ENCODE assay signal across 25 cellular contexts in genomic region chr10:49558194-49558593, GRCh38. TPM values are rescaled to one million over a fixed set of nuclear protein-coding genes. Genes with fewer than 3 reads are reported as not detected.
DNase-seq lines count a peak whose midpoint lies in the region; ATAC-seq and TF ChIP-seq lines count a peak whose summit lies in the region.
"Had no signal": no experiment of that assay in that cellular context is flagged by ENCODE, and none has a peak within 500 bp of the region (broad histone marks: within the 10 kb centered on the region; RNA-seq: fewer than 3 reads in every experiment).

No MANE protein-coding gene starts in this region.

- H3K27ac Mint-ChIP-seq in chondrocyte (ENCODE audit: unreplicated experiment), result no peak overlapping the region
- H3K27ac Mint-ChIP-seq in CD4-positive, alpha-beta T cell, result no peak overlapping the region
- H3K27ac Mint-ChIP-seq in progenitor cell of endocrine pancreas, result no peak overlapping the region
- H3K27ac Mint-ChIP-seq: CD8-positive, alpha-beta T cell; GM23338 had no signal

- H2AFZ ChIP-seq in GM23248, result no peak overlapping the region
- H2AFZ ChIP-seq in PC-3 (ENCODE audit: low read length), result no peak overlapping the region
- H2AFZ ChIP-seq: GM23338 had no signal

- H3K9ac ChIP-seq in GM23248 (no peak overlapping the region), PC-3 (ENCODE audit: low read length) (no peak overlapping the region)
- H3K9ac ChIP-seq: BLaER1 had no signal

- H3K36me3 ChIP-seq in GM23248 (ENCODE audit: low read depth) (no peaks in the 10 kb centered on the region), PC-3 (ENCODE audit: low read depth, low read length) (no peaks in the 10 kb centered on the region)
- H3K36me3 ChIP-seq: BLaER1 had no signal

- no peaks in the 10 kb centered on the region for H4K20me1 ChIP-seq in GM23248 (ENCODE audit: insufficient read depth)
- H4K20me1 ChIP-seq in PC-3 (ENCODE audit: low read length), result no peaks in the 10 kb centered on the region
- H4K20me1 ChIP-seq: BLaER1 had no signal

- H3K27me3 ChIP-seq in GM23248 (replicated peaks; ENCODE audit: insufficient read depth) (no peaks in the 10 kb centered on the region), PC-3 (ENCODE audit: low read length) (no peaks in the 10 kb centered on the region), foreskin keratinocyte (no peaks in the 10 kb centered on the region)
- peaks cover 14% of the 10 kb centered on the region for H3K27me3 ChIP-seq in CD4-positive, alpha-beta T cell (ENCODE audit: control insufficient read depth, insufficient read depth, low read length)
- H3K27me3 ChIP-seq: BLaER1 had no signal

- CTCF ChIA-PET in PC-3 (lab: Charles Lee), result no interaction called here
- CTCF ChIA-PET in CD4-positive, alpha-beta T cell (lab: Charles Lee), result no interaction called here

- H3K9me3 ChIP-seq in GM23248 (ENCODE audit: low read depth) (no peaks in the 10 kb centered on the region), PC-3 (ENCODE audit: low read length) (0 out of 2 replicates have a peak, but pooled peaks cover 4% of the 10 kb centered on the region)
- peaks cover 12% of the 10 kb centered on the region for H3K9me3 ChIP-seq in CD4-positive, alpha-beta T cell (ENCODE audit: control insufficient read depth, low read length)
- H3K9me3 ChIP-seq: BLaER1 had no signal

- 72 to 78% methylated on average over 5 of the region's 5 CpGs for WGBS in GM23248 (ENCODE audit: low coverage in 1 of 2, low lambda C conversion rate in 2 of 2, missing lambda C conversion rate in 2 of 2), 2 experiments

- no TSS peak for BruUV-seq in PC-3 (replicated peaks; lab: Mats Ljungman, UMichigan)

- POLR2A ChIA-PET in PC-3 (lab: Charles Lee; ENCODE audit: unreplicated experiment), result no interaction called here
- POLR2A ChIA-PET in CD4-positive, alpha-beta T cell (lab: Charles Lee), result no interaction called here

- H3K79me2 ChIP-seq in GM23248 (ENCODE audit: insufficient read depth) (no peaks in the 10 kb centered on the region), PC-3 (ENCODE audit: low read length) (no peaks in the 10 kb centered on the region)

- TF ChIP-seq CTCF in PC-3 (conservative IDR thresholded peaks at IDR 0.05; ENCODE audit: low read depth, low read length) (no peak), chondrocyte (IDR thresholded peaks at IDR 0.05) (peak; percentile 56), foreskin keratinocyte (conservative IDR thresholded peaks at IDR 0.05) (peak; percentile 15), progenitor cell of endocrine pancreas (IDR thresholded peaks at IDR 0.05; ENCODE audit: unreplicated experiment) (no peak)
- TF ChIP-seq CTCF in CD4-positive, alpha-beta T cell (IDR thresholded peaks at IDR 0.05), result no peak

- ATAC-seq in PC-3 (peak; percentile 48), foreskin keratinocyte (no peak), GM21390 (IDR thresholded peaks at IDR 0.05; ENCODE audit: unreplicated experiment) (no peak), GM18907 (IDR thresholded peaks at IDR 0.05; ENCODE audit: unreplicated experiment) (no peak)
- ATAC-seq in CD4-positive, alpha-beta T cell (ENCODE audit: poor library complexity), result no peak
- ATAC-seq: CD8-positive, alpha-beta T cell; GM12878; GM23338 had no signal

- H3K4me3 Mint-ChIP-seq in chondrocyte (ENCODE audit: unreplicated experiment), result no peak overlapping the region
- H3K4me3 Mint-ChIP-seq in CD4-positive, alpha-beta T cell, result no peak overlapping the region
- no peak overlapping the region for H3K4me3 Mint-ChIP-seq in progenitor cell of endocrine pancreas (ENCODE audit: low read depth)
- H3K4me3 Mint-ChIP-seq: CD14-positive monocyte; CD8-positive, alpha-beta T cell; GM23338 had no signal

- intact Hi-C loops in PC-3 (cut with micrococcal nuclease), result no loop called here
- intact Hi-C loops in CD4-positive, alpha-beta T cell (cut with DNase I, micrococcal nuclease), result no loop called here

- H3K4me2 ChIP-seq in GM23248 (ENCODE audit: unreplicated experiment) (no peak overlapping the region), PC-3 (ENCODE audit: low read length) (no peak overlapping the region)
- H3K4me2 ChIP-seq: BLaER1, GM23338 had no signal

- no peaks in the 10 kb centered on the region for H3K27me3 Mint-ChIP-seq in chondrocyte (ENCODE audit: low read depth)
- peaks cover 50% of the 10 kb centered on the region for H3K27me3 Mint-ChIP-seq in CD4-positive, alpha-beta T cell
- peaks cover 14% of the 10 kb centered on the region for H3K27me3 Mint-ChIP-seq in progenitor cell of endocrine pancreas

- H3K27ac ChIP-seq in GM23248 (no peak overlapping the region), PC-3 (ENCODE audit: low read length) (no peak overlapping the region), foreskin keratinocyte (no peak overlapping the region)
- H3K27ac ChIP-seq in CD4-positive, alpha-beta T cell (ENCODE audit: low read depth, low read length), result no peak overlapping the region
- H3K27ac ChIP-seq: BLaER1, HL-60 had no signal

- in situ Hi-C loops in GM23248 (cut with MboI), result no loop called here

- H3K4me1 ChIP-seq in GM23248 (ENCODE audit: insufficient read depth), result peaks cover 67% of the 10 kb centered on the region
- H3K4me1 ChIP-seq in PC-3 (ENCODE audit: insufficient read depth, low read length), result peaks cover 10% of the 10 kb centered on the region
- peaks cover 14% of the 10 kb centered on the region for H3K4me1 ChIP-seq in foreskin keratinocyte
- H3K4me1 ChIP-seq: BLaER1 had no signal

- H3K4me1 Mint-ChIP-seq in chondrocyte (ENCODE audit: low read depth), result peaks cover 60% of the 10 kb centered on the region
- H3K4me1 Mint-ChIP-seq in CD4-positive, alpha-beta T cell (ENCODE audit: low read depth), result no peaks in the 10 kb centered on the region
- no peaks in the 10 kb centered on the region for H3K4me1 Mint-ChIP-seq in progenitor cell of endocrine pancreas (ENCODE audit: low read depth)
- H3K4me1 Mint-ChIP-seq: CD14-positive monocyte had no signal

- H3K4me3 ChIP-seq in GM23248 (no peak overlapping the region), PC-3 (ENCODE audit: low read length) (no peak overlapping the region)
- H3K4me3 ChIP-seq: BLaER1, GM12878, GM23338 had no signal

- H3K9me3 Mint-ChIP-seq in chondrocyte (ENCODE audit: low read depth) (peaks cover 13% of the 10 kb centered on the region), progenitor cell of endocrine pancreas (ENCODE audit: low read depth) (peaks cover 8% of the 10 kb centered on the region)
- H3K9me3 Mint-ChIP-seq in CD4-positive, alpha-beta T cell, result peaks cover 6% of the 10 kb centered on the region

- H3K36me3 Mint-ChIP-seq in chondrocyte (ENCODE audit: low read depth) (peaks cover 4% of the 10 kb centered on the region), progenitor cell of endocrine pancreas (ENCODE audit: insufficient read depth) (no peaks in the 10 kb centered on the region)
- no peaks in the 10 kb centered on the region for H3K36me3 Mint-ChIP-seq in CD4-positive, alpha-beta T cell (ENCODE audit: low read depth)
- H3K36me3 Mint-ChIP-seq: CD14-positive monocyte; CD8-positive, alpha-beta T cell had no signal

- peaks cover 60% of the 10 kb centered on the region for H3F3A ChIP-seq in GM23248 (ENCODE audit: insufficient read depth)
- peaks cover 4% of the 10 kb centered on the region for H3F3A ChIP-seq in PC-3 (ENCODE audit: low read length, unreplicated experiment)

- no peaks in the 10 kb centered on the region for H3K9me2 ChIP-seq in GM23248 (ENCODE audit: insufficient read depth)
- no peaks in the 10 kb centered on the region for H3K9me2 ChIP-seq in PC-3 (replicated peaks; ENCODE audit: low read length)

- DNase-seq in GM23248, result peak; percentile 35
- no peak for DNase-seq in PC-3
- DNase-seq in chondrocyte (ENCODE audit: low spot score), result no peak
- no peak for DNase-seq in foreskin keratinocyte
- no peak for DNase-seq in CD4-positive, alpha-beta T cell
- DNase-seq in progenitor cell of endocrine pancreas (ENCODE audit: low spot score, unreplicated experiment), result no peak
- DNase-seq: 8988T; CD8-positive, alpha-beta T cell; COR-L47; DMS 273 treated with DMSO at 0.1 percent for 48 hours; DMS53; DND-41; EL; HCEC 1CT; IMR-90 had no signal

RNA-seq across cellular contexts. Expression of gene ERCC6, which starts 19.3 kb away (rescaled TPM):
- total RNA-seq in GM23248 (2014; rRNA removed; shearing (Covaris generic)), result 69.2 and 101 TPM in 2 replicates
- polyA plus RNA-seq in GM23248 (2016; fragmentation: Nextera tagmentation; extraction: Ambion mirVana) (47.6 and 50.8 TPM in 2 replicates), foreskin keratinocyte (14.4 TPM in 2 replicates)
- total RNA-seq in PC-3 (2014; rRNA removed) (36.7 and 43.0 TPM in 2 replicates), chondrocyte (40.2 to 79.8 TPM (median 41.5 TPM) in 3 replicates), foreskin keratinocyte (43.1 and 46.6 TPM in 2 replicates), progenitor cell of endocrine pancreas (30.2 and 35.0 TPM in 2 replicates)
- 10 to 100 TPM; 33.3 to 39.0 TPM for total RNA-seq in CD4-positive, alpha-beta T cell

RNA-seq across cellular contexts. Expression of gene SLC18A3, which starts 51.9 kb away (rescaled TPM):
- not detected in 2 replicates for total RNA-seq in GM23248 (2014; rRNA removed; shearing (Covaris generic))
- polyA plus RNA-seq in GM23248 (2016; fragmentation: Nextera tagmentation; extraction: Ambion mirVana) (not detected in 2 replicates), foreskin keratinocyte (not detected in 2 replicates)
- total RNA-seq in PC-3 (2014; rRNA removed) (not detected in 2 replicates), chondrocyte (not detected in 3 replicates), foreskin keratinocyte (not detected in 2 replicates), progenitor cell of endocrine pancreas (0.20 TPM in 1 of 2 replicates, not detected in the other)
- not detected for total RNA-seq in CD4-positive, alpha-beta T cell
- total RNA-seq: CD8-positive, alpha-beta T cell; G401; GM12878; GM23338; HT1080; IMR-90 had no signal
- polyA plus RNA-seq: AG04450, CD14-positive monocyte, GM12878, IMR-90 had no signal

RNA-seq across cellular contexts. Expression of gene CHAT, which starts 55.6 kb away (rescaled TPM):
- not detected in 2 replicates for total RNA-seq in GM23248 (2014; rRNA removed; shearing (Covaris generic))
- polyA plus RNA-seq in GM23248 (2016; fragmentation: Nextera tagmentation; extraction: Ambion mirVana) (not detected in 2 replicates), foreskin keratinocyte (not detected in 2 replicates)
- total RNA-seq in PC-3 (2014; rRNA removed) (not detected in 2 replicates), chondrocyte (not detected in 3 replicates), foreskin keratinocyte (not detected in 2 replicates), progenitor cell of endocrine pancreas (0.36 TPM in 1 of 2 replicates, not detected in the other)
- not detected for total RNA-seq in CD4-positive, alpha-beta T cell
- total RNA-seq: CD8-positive, alpha-beta T cell; G401; GM12878; GM23338; HT1080; IMR-90 had no signal
- polyA plus RNA-seq: AG04450, CD14-positive monocyte, GM12878, GM23338, IMR-90 had no signal

Comparison
In these comparisons a context has a peak if more than half of its experiments do, and no peak if none do; other contexts are left out.
1. CTCF ChIP-seq: peak in chondrocyte (single experiment) and foreskin keratinocyte (single experiment); none in PC-3 (single experiment), CD4-positive, alpha-beta T cell (single experiment) and progenitor cell of endocrine pancreas (single experiment).